1 cellular context compared by ENCODE assay signal in the genomic region with DNA sequence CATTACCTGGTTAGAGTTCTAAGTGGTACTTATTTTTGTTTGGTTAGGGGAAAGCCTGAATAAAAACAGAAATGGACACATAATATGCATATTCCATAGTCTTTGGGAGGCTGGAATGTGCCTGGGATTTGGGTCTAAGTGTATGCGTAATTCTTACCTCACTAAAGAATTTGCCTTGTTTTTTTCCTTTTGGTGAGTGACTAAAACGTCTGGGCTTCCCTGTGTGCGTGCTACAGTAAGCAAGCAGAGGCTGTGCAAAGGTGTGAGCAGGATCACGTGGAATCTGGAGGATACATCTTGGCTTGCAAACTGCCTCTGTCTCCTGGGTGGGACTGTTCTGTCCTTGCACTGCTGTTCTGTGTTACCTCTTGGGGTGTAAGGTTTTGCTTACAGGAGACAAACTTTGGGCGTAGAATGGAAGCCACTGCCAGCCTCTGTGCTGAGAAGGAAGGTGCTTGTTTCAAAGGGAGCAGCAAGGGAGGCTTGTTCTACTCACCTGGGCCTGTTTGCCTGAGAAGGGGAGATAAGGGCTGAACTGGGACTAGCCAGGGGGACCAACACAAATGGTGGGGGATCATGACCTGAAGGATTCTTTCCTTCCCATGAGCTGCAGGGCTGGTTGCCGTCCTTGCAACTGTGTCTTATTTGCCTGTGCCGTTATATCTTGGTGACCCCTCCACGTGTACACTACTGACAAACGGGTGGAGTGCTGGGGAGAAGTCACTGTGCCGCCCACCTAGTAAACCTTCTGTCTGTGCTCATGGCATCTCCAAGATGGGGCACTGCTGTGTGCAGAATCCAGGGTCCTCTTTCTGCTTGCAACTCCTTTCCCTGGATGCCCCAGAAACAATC.
TF ChIP-seq lines count a peak whose summit lies in the region.

No MANE protein-coding gene starts in this region.

TF ChIP-seq in GM12878, 131 proteins besides CTCF, POLR2A, EP300 and RAD21 (continued from another document and continues in another):
- TF ChIP-seq, protein P1, sequence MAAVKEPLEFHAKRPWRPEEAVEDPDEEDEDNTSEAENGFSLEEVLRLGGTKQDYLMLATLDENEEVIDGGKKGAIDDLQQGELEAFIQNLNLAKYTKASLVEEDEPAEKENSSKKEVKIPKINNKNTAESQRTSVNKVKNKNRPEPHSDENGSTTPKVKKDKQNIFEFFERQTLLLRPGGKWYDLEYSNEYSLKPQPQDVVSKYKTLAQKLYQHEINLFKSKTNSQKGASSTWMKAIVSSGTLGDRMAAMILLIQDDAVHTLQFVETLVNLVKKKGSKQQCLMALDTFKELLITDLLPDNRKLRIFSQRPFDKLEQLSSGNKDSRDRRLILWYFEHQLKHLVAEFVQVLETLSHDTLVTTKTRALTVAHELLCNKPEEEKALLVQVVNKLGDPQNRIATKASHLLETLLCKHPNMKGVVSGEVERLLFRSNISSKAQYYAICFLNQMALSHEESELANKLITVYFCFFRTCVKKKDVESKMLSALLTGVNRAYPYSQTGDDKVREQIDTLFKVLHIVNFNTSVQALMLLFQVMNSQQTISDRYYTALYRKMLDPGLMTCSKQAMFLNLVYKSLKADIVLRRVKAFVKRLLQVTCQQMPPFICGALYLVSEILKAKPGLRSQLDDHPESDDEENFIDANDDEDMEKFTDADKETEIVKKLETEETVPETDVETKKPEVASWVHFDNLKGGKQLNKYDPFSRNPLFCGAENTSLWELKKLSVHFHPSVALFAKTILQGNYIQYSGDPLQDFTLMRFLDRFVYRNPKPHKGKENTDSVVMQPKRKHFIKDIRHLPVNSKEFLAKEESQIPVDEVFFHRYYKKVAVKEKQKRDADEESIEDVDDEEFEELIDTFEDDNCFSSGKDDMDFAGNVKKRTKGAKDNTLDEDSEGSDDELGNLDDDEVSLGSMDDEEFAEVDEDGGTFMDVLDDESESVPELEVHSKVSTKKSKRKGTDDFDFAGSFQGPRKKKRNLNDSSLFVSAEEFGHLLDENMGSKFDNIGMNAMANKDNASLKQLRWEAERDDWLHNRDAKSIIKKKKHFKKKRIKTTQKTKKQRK (IDR thresholded peaks at IDR 0.05; ENCODE audit: low read depth, low read length) = 0 out of 2 replicates have a peak, but pooled peaks have one; percentile 6
- peak; percentile 22 for TF ChIP-seq HDGF (IDR thresholded peaks at IDR 0.05)
- TF ChIP-seq RFX5 (IDR thresholded peaks at IDR 0.05; ENCODE audit: low read depth, low read length) = no peak
- peak; percentile 8; the same call in 1 of the 2 replicates for TF ChIP-seq TAF1 (IDR thresholded peaks at IDR 0.05; ENCODE audit: borderline replicate concordance, low read depth, low read length)
- no peak for TF ChIP-seq JUNB (IDR thresholded peaks at IDR 0.05)
- TF ChIP-seq, protein P2, sequence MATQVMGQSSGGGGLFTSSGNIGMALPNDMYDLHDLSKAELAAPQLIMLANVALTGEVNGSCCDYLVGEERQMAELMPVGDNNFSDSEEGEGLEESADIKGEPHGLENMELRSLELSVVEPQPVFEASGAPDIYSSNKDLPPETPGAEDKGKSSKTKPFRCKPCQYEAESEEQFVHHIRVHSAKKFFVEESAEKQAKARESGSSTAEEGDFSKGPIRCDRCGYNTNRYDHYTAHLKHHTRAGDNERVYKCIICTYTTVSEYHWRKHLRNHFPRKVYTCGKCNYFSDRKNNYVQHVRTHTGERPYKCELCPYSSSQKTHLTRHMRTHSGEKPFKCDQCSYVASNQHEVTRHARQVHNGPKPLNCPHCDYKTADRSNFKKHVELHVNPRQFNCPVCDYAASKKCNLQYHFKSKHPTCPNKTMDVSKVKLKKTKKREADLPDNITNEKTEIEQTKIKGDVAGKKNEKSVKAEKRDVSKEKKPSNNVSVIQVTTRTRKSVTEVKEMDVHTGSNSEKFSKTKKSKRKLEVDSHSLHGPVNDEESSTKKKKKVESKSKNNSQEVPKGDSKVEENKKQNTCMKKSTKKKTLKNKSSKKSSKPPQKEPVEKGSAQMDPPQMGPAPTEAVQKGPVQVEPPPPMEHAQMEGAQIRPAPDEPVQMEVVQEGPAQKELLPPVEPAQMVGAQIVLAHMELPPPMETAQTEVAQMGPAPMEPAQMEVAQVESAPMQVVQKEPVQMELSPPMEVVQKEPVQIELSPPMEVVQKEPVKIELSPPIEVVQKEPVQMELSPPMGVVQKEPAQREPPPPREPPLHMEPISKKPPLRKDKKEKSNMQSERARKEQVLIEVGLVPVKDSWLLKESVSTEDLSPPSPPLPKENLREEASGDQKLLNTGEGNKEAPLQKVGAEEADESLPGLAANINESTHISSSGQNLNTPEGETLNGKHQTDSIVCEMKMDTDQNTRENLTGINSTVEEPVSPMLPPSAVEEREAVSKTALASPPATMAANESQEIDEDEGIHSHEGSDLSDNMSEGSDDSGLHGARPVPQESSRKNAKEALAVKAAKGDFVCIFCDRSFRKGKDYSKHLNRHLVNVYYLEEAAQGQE (IDR thresholded peaks at IDR 0.05; ENCODE audit: low read depth, low read length) = no peak
- TF ChIP-seq, protein P3, sequence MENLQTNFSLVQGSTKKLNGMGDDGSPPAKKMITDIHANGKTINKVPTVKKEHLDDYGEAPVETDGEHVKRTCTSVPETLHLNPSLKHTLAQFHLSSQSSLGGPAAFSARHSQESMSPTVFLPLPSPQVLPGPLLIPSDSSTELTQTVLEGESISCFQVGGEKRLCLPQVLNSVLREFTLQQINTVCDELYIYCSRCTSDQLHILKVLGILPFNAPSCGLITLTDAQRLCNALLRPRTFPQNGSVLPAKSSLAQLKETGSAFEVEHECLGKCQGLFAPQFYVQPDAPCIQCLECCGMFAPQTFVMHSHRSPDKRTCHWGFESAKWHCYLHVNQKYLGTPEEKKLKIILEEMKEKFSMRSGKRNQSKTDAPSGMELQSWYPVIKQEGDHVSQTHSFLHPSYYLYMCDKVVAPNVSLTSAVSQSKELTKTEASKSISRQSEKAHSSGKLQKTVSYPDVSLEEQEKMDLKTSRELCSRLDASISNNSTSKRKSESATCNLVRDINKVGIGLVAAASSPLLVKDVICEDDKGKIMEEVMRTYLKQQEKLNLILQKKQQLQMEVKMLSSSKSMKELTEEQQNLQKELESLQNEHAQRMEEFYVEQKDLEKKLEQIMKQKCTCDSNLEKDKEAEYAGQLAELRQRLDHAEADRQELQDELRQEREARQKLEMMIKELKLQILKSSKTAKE (IDR thresholded peaks at IDR 0.05; ENCODE audit: low read depth, poor library complexity, severe bottlenecking) = no peak
- TF ChIP-seq YBX1 (IDR thresholded peaks at IDR 0.05) = no peak
- no peak for TF ChIP-seq ZNF274 (IDR thresholded peaks at IDR 0.05; ENCODE audit: insufficient read depth, insufficient read length)
- no peak for TF ChIP-seq ASH2L (IDR thresholded peaks at IDR 0.05; ENCODE audit: borderline replicate concordance, low read depth)
- TF ChIP-seq, protein P4, sequence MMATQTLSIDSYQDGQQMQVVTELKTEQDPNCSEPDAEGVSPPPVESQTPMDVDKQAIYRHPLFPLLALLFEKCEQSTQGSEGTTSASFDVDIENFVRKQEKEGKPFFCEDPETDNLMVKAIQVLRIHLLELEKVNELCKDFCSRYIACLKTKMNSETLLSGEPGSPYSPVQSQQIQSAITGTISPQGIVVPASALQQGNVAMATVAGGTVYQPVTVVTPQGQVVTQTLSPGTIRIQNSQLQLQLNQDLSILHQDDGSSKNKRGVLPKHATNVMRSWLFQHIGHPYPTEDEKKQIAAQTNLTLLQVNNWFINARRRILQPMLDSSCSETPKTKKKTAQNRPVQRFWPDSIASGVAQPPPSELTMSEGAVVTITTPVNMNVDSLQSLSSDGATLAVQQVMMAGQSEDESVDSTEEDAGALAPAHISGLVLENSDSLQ (IDR thresholded peaks at IDR 0.05) = no peak
- TF ChIP-seq, protein P5, sequence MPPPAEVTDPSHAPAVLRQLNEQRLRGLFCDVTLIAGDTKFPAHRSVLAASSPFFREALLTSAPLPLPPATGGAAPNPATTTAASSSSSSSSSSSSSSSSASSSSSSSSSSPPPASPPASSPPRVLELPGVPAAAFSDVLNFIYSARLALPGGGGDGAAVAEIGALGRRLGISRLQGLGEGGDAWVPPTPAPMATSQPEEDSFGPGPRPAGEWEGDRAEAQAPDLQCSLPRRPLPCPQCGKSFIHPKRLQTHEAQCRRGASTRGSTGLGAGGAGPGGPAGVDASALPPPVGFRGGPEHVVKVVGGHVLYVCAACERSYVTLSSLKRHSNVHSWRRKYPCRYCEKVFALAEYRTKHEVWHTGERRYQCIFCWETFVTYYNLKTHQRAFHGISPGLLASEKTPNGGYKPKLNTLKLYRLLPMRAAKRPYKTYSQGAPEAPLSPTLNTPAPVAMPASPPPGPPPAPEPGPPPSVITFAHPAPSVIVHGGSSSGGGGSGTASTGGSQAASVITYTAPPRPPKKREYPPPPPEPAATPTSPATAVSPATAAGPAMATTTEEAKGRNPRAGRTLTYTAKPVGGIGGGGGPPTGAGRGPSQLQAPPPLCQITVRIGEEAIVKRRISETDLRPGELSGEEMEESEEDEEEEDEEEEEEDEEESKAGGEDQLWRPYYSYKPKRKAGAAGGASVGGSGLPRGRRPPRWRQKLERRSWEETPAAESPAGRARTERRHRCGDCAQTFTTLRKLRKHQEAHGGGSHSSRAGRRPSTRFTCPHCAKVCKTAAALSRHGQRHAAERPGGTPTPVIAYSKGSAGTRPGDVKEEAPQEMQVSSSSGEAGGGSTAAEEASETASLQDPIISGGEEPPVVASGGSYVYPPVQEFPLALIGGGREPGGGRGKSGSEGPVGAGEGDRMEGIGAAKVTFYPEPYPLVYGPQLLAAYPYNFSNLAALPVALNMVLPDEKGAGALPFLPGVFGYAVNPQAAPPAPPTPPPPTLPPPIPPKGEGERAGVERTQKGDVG (CRISPR knock-in tag; IDR thresholded peaks at IDR 0.05) = peak; percentile 41; the same call in 1 of the 2 replicates
- TF ChIP-seq KAT2A (conservative IDR thresholded peaks at IDR 0.05; ENCODE audit: control insufficient read depth, low read depth, low read length) = no peak
- peak; percentile 25; the same call in 1 of the 2 replicates for TF ChIP-seq PAX5 (IDR thresholded peaks at IDR 0.05; ENCODE audit: borderline replicate concordance, low read depth, low read length)
- TF ChIP-seq JUND (IDR thresholded peaks at IDR 0.05; ENCODE audit: low read depth, low read length) = no peak
- TF ChIP-seq GATAD2B (conservative IDR thresholded peaks at IDR 0.05; ENCODE audit: low read depth) = no peak
- TF ChIP-seq EGR1 (IDR thresholded peaks at IDR 0.05; ENCODE audit: borderline replicate concordance in 1 of 2, low read depth in 2 of 2, low read length in 2 of 2) = no peak
- TF ChIP-seq, protein P6, sequence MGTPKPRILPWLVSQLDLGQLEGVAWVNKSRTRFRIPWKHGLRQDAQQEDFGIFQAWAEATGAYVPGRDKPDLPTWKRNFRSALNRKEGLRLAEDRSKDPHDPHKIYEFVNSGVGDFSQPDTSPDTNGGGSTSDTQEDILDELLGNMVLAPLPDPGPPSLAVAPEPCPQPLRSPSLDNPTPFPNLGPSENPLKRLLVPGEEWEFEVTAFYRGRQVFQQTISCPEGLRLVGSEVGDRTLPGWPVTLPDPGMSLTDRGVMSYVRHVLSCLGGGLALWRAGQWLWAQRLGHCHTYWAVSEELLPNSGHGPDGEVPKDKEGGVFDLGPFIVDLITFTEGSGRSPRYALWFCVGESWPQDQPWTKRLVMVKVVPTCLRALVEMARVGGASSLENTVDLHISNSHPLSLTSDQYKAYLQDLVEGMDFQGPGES (IDR thresholded peaks at IDR 0.05) = no peak
- TF ChIP-seq SREBF2 (IDR thresholded peaks at IDR 0.05; ENCODE audit: low read length) = no peak
- no peak; the same call in 1 of the 2 replicates for TF ChIP-seq ZNF207 (IDR thresholded peaks at IDR 0.05; ENCODE audit: borderline replicate concordance)
- TF ChIP-seq, protein P7, sequence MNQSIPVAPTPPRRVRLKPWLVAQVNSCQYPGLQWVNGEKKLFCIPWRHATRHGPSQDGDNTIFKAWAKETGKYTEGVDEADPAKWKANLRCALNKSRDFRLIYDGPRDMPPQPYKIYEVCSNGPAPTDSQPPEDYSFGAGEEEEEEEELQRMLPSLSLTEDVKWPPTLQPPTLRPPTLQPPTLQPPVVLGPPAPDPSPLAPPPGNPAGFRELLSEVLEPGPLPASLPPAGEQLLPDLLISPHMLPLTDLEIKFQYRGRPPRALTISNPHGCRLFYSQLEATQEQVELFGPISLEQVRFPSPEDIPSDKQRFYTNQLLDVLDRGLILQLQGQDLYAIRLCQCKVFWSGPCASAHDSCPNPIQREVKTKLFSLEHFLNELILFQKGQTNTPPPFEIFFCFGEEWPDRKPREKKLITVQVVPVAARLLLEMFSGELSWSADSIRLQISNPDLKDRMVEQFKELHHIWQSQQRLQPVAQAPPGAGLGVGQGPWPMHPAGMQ (IDR thresholded peaks at IDR 0.05; ENCODE audit: borderline replicate concordance) = no peak
- TF ChIP-seq KDM1A (IDR thresholded peaks at IDR 0.05; ENCODE audit: borderline replicate concordance) = no peak
- peak; percentile 42; the same call in 1 of the 2 replicates for TF ChIP-seq SIN3A (IDR thresholded peaks at IDR 0.05; ENCODE audit: low read depth, low read length)
- TF ChIP-seq PAX8 (IDR thresholded peaks at IDR 0.05) = no peak
- peak; percentile 89 for TF ChIP-seq POLR2AphosphoS2 (IDR thresholded peaks at IDR 0.05; ENCODE audit: low read depth, low read length)
- TF ChIP-seq SIX5 (IDR thresholded peaks at IDR 0.05; ENCODE audit: low read depth, low read length, severe bottlenecking) = no peak
- no peak for TF ChIP-seq TBL1XR1 (IDR thresholded peaks at IDR 0.05; ENCODE audit: low read depth, low read length)
- no peak for TF ChIP-seq CHD4 (IDR thresholded peaks at IDR 0.05)
- no peak for TF ChIP-seq RUNX3 (IDR thresholded peaks at IDR 0.05; ENCODE audit: low read length)
- TF ChIP-seq, protein P8, sequence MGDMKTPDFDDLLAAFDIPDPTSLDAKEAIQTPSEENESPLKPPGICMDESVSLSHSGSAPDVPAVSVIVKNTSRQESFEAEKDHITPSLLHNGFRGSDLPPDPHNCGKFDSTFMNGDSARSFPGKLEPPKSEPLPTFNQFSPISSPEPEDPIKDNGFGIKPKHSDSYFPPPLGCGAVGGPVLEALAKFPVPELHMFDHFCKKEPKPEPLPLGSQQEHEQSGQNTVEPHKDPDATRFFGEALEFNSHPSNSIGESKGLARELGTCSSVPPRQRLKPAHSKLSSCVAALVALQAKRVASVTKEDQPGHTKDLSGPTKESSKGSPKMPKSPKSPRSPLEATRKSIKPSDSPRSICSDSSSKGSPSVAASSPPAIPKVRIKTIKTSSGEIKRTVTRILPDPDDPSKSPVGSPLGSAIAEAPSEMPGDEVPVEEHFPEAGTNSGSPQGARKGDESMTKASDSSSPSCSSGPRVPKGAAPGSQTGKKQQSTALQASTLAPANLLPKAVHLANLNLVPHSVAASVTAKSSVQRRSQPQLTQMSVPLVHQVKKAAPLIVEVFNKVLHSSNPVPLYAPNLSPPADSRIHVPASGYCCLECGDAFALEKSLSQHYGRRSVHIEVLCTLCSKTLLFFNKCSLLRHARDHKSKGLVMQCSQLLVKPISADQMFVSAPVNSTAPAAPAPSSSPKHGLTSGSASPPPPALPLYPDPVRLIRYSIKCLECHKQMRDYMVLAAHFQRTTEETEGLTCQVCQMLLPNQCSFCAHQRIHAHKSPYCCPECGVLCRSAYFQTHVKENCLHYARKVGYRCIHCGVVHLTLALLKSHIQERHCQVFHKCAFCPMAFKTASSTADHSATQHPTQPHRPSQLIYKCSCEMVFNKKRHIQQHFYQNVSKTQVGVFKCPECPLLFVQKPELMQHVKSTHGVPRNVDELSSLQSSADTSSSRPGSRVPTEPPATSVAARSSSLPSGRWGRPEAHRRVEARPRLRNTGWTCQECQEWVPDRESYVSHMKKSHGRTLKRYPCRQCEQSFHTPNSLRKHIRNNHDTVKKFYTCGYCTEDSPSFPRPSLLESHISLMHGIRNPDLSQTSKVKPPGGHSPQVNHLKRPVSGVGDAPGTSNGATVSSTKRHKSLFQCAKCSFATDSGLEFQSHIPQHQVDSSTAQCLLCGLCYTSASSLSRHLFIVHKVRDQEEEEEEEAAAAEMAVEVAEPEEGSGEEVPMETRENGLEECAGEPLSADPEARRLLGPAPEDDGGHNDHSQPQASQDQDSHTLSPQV (IDR thresholded peaks at IDR 0.05) = no peak
- peak; percentile 85 for TF ChIP-seq POU2F2 (IDR thresholded peaks at IDR 0.05; ENCODE audit: borderline replicate concordance, low read depth, low read length)
- TF ChIP-seq ZZZ3 (IDR thresholded peaks at IDR 0.05; ENCODE audit: control insufficient read depth, insufficient read length, low read depth) = no peak
- no peak for TF ChIP-seq ZNF384 (IDR thresholded peaks at IDR 0.05; ENCODE audit: borderline replicate concordance, low read depth, low read length)
